In the genomic region with DNA sequence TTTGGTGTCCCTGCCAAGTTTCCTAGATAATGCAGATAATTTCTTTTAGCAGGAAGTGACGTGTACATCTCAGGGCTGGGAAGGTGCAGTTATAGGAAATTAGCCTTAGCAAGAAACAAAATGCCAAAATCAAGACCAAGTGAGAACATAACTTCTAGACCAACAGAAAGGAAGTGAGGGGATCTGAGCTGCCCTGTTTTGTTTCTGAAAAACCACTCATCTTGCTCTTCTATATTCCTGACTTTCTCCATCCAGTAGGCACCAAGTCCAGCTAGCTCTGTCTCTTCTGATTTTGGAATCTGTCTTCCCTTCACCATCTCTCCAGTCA, we compare ENCODE assay signal across 18 cellular contexts. TPM values are rescaled to one million over a fixed set of nuclear protein-coding genes. Genes with fewer than 3 reads are reported as not detected.
DNase-seq lines count a peak whose midpoint lies in the region; ATAC-seq and TF ChIP-seq lines count a peak whose summit lies in the region.
"Had no signal": no experiment of that assay in that cellular context is flagged by ENCODE, and none has a peak within 500 bp of the region (broad histone marks: within the 10 kb centered on the region; RNA-seq: fewer than 3 reads in every experiment).

No MANE protein-coding gene starts in this region.

- no peaks in the 10 kb centered on the region for H3K9me3 ChIP-seq in stomach
- no peaks in the 10 kb centered on the region for H3K9me3 ChIP-seq in mucosa of descending colon

- POLR2A ChIA-PET in activated CD8-positive, alpha-beta T cell treated with anti-CD3 and anti-CD28 coated beads for 36 hours (lab: Charles Lee), result no interaction called here

- no peaks in the 10 kb centered on the region for H3K36me3 ChIP-seq in stomach
- H3K36me3 ChIP-seq in mucosa of descending colon (ENCODE audit: low read depth), result no peaks in the 10 kb centered on the region

- no peak overlapping the region for H3K4me3 Mint-ChIP-seq in activated T-cell treated with anti-CD3 and anti-CD28 coated beads, Interleukin-2, amount 50 U/mL, for 24 hours
- H3K4me3 Mint-ChIP-seq in activated CD8-positive, alpha-beta T cell treated with anti-CD3 and anti-CD28 coated beads for 36 hours, result no peak overlapping the region
- H3K4me3 Mint-ChIP-seq in immature natural killer cell, result peak overlapping the region; percentile 4 to 63 (median 31)
- H3K4me3 Mint-ChIP-seq: CD4-positive, alpha-beta T cell had no signal

- peak; percentile 49 for ATAC-seq in activated CD8-positive, alpha-beta T cell treated with anti-CD3 and anti-CD28 coated beads for 36 hours
- ATAC-seq in HG03025 (IDR thresholded peaks at IDR 0.05; ENCODE audit: low FRiP score, unreplicated experiment) (no peak), mucosa of descending colon (no peak)
- ATAC-seq: Panc1 had no signal

- DNase-seq in activated T-cell treated with anti-CD3 and anti-CD28 coated beads, Interleukin-2, amount 50 U/mL, for 24 hours, result no peak
- no peak for DNase-seq in activated T-cell treated with anti-CD3 and anti-CD28 coated beads, Interleukin-2, amount 50 U/mL, for 48 hours
- DNase-seq in activated CD8-positive, alpha-beta T cell treated with anti-CD3 and anti-CD28 coated beads for 36 hours, result no peak
- DNase-seq in immature natural killer cell (no peak), stomach (no peak), mucosa of descending colon (no peak), KG1 (lab: John Stamatoyannopoulos, UW) (no peak)
- DNase-seq: ACHN; activated naive CD4-positive, alpha-beta T cell treated with anti-CD3 and anti-CD28 coated beads, Interleukin-2, amount 50 U/mL, for 16 hours; CD4-positive, alpha-beta T cell; central memory CD4-positive, alpha-beta T cell; Karpas-422; NCI-H1105; NCI-H82 had no signal

- CTCF ChIA-PET in activated CD8-positive, alpha-beta T cell treated with anti-CD3 and anti-CD28 coated beads for 36 hours (lab: Charles Lee), result interaction anchor here (1.7 kb wide), 1 partner anchor 13 kb away, joined by 4 read pairs; no protein-coding TSS in a partner anchor

- peak overlapping the region; percentile 27 to 77 (median 57) for H3K27ac ChIP-seq in stomach
- H3K27ac ChIP-seq: parathyroid adenoma had no signal

- no peaks in the 10 kb centered on the region for H3K36me3 Mint-ChIP-seq in activated T-cell treated with anti-CD3 and anti-CD28 coated beads, Interleukin-2, amount 50 U/mL, for 24 hours (ENCODE audit: low read depth)
- no peaks in the 10 kb centered on the region for H3K36me3 Mint-ChIP-seq in activated CD8-positive, alpha-beta T cell treated with anti-CD3 and anti-CD28 coated beads for 36 hours (ENCODE audit: low read depth)
- peaks cover 0 to 5% (median 0%) of the 10 kb centered on the region in 3 donors for H3K36me3 Mint-ChIP-seq in immature natural killer cell

- H3K27me3 Mint-ChIP-seq in activated T-cell treated with anti-CD3 and anti-CD28 coated beads, Interleukin-2, amount 50 U/mL, for 24 hours, result no peaks in the 10 kb centered on the region
- no peaks in the 10 kb centered on the region for H3K27me3 Mint-ChIP-seq in activated CD8-positive, alpha-beta T cell treated with anti-CD3 and anti-CD28 coated beads for 36 hours
- peaks cover under 1 to 3% (median 2%) of the 10 kb centered on the region in 3 donors for H3K27me3 Mint-ChIP-seq in immature natural killer cell (ENCODE audit: low read depth in 3 of 3)
- H3K27me3 Mint-ChIP-seq: CD4-positive, alpha-beta T cell had no signal

- H3K4me1 ChIP-seq in stomach (peaks cover 11 to 44% (median 27%) of the 10 kb centered on the region in 4 donors), mucosa of descending colon (ENCODE audit: low read depth) (peaks cover 16% of the 10 kb centered on the region)

- H3K9me3 Mint-ChIP-seq in activated T-cell treated with anti-CD3 and anti-CD28 coated beads, Interleukin-2, amount 50 U/mL, for 24 hours, result no peaks in the 10 kb centered on the region
- H3K9me3 Mint-ChIP-seq in activated CD8-positive, alpha-beta T cell treated with anti-CD3 and anti-CD28 coated beads for 36 hours, result no peaks in the 10 kb centered on the region
- no peaks in the 10 kb centered on the region for H3K9me3 Mint-ChIP-seq in immature natural killer cell
- H3K9me3 Mint-ChIP-seq: CD4-positive, alpha-beta T cell had no signal

- TF ChIP-seq EP300 in stomach (IDR thresholded peaks at IDR 0.05), result no peak

- TF ChIP-seq CTCF in activated CD8-positive, alpha-beta T cell treated with anti-CD3 and anti-CD28 coated beads for 36 hours (IDR thresholded peaks at IDR 0.05), result no peak
- no peak for TF ChIP-seq CTCF in stomach (IDR thresholded peaks at IDR 0.05)
- TF ChIP-seq CTCF in mucosa of descending colon (IDR thresholded peaks at IDR 0.05), result no peak

- H3K27ac Mint-ChIP-seq in activated T-cell treated with anti-CD3 and anti-CD28 coated beads, Interleukin-2, amount 50 U/mL, for 24 hours, result peak overlapping the region; percentile 53
- peak overlapping the region; percentile 53 for H3K27ac Mint-ChIP-seq in activated CD8-positive, alpha-beta T cell treated with anti-CD3 and anti-CD28 coated beads for 36 hours
- H3K27ac Mint-ChIP-seq in immature natural killer cell, result peak overlapping the region; percentile 22 to 87 (median 75)
- H3K27ac Mint-ChIP-seq: CD4-positive, alpha-beta T cell had no signal

- no peak for TF ChIP-seq POLR2A in stomach (IDR thresholded peaks at IDR 0.05)

- H3K4me3 ChIP-seq in stomach, result no peak overlapping the region
- H3K4me3 ChIP-seq in mucosa of descending colon, result no peak overlapping the region
- H3K4me3 ChIP-seq: skin epidermis had no signal

- peaks cover 26% of the 10 kb centered on the region for H3K4me1 Mint-ChIP-seq in activated T-cell treated with anti-CD3 and anti-CD28 coated beads, Interleukin-2, amount 50 U/mL, for 24 hours (ENCODE audit: low read depth)
- H3K4me1 Mint-ChIP-seq in activated CD8-positive, alpha-beta T cell treated with anti-CD3 and anti-CD28 coated beads for 36 hours (ENCODE audit: low read depth), result peaks cover 14% of the 10 kb centered on the region
- peaks cover 18 to 21% of the 10 kb centered on the region in 2 donors for H3K4me1 Mint-ChIP-seq in immature natural killer cell

- 58 to 70% (median 64%) methylated on average over 1 of the region's 1 CpG for WGBS in stomach, 5 donors

- intact Hi-C loops in activated CD8-positive, alpha-beta T cell treated with anti-CD3 and anti-CD28 coated beads for 36 hours (cut with micrococcal nuclease), result no loop called here
- intact Hi-C loops in stomach (cut with DNase I; ENCODE audit: low total_unique reads) (no loop called here), mucosa of descending colon (cut with DNase I, micrococcal nuclease) (loop anchor here in 1 of 2 donors (5.0 kb wide), 1 partner anchor 71 kb away; no protein-coding TSS in a partner anchor)

- H3K27me3 ChIP-seq in stomach, result no peaks in the 10 kb centered on the region

RNA-seq across cellular contexts. Expression of a gene that starts 23.9 kb away (rescaled TPM):
- total RNA-seq in activated CD8-positive, alpha-beta T cell treated with anti-CD3 and anti-CD28 coated beads for 36 hours, result 10 to 100 TPM; 15.3 to 16.6 TPM
- polyA plus RNA-seq in immature natural killer cell, result 10 to 100 TPM; 18.9 to 37.6 (median 27.1) TPM
- total RNA-seq in stomach, result 100 to 1,000 TPM in 1 of 5 donors, 10 to 100 TPM in 4; 27.5 to 105 (median 30.7) TPM
- 10 to 100 TPM; 11.3 to 16.5 (median 14.8) TPM for polyA plus RNA-seq in stomach
- total RNA-seq in mucosa of descending colon, result 10 to 100 TPM; 56.6 to 82.1 (median 65.0) TPM

Comparison
In these comparisons a context has a peak if more than half of its experiments do, and no peak if none do; other contexts are left out.
1. H3K4me3 Mint-ChIP-seq: peak in immature natural killer cell (5 of 5); none in activated T-cell treated with anti-CD3 and anti-CD28 coated beads, Interleukin-2, amount 50 U/mL, for 24 hours (single experiment) and activated CD8-positive, alpha-beta T cell treated with anti-CD3 and anti-CD28 coated beads for 36 hours (single experiment).
2. Peak in every context shown above with its lines, with median percentiles within 50 percentile points of each other: H3K27ac Mint-ChIP-seq.